ENCODE assay signal across 16 cellular contexts in genomic region chr3:44421280-44421679, GRCh38. TPM values are rescaled to one million over a fixed set of nuclear protein-coding genes. Genes with fewer than 3 reads are reported as not detected.
DNase-seq lines count a peak whose midpoint lies in the region; ATAC-seq and TF ChIP-seq lines count a peak whose summit lies in the region.
"Had no signal": no experiment of that assay in that cellular context is flagged by ENCODE, and none has a peak within 500 bp of the region (broad histone marks: within the 10 kb centered on the region; RNA-seq: fewer than 3 reads in every experiment).

No MANE protein-coding gene starts in this region.

- ATAC-seq in activated CD8-positive, alpha-beta memory T cell treated with anti-CD3 and anti-CD28 coated beads, Interleukin-2, amount 10 ng/mL, durations not matched to agents 7 days and 5 days: no peak
- no peak for ATAC-seq in GM18867 (IDR thresholded peaks at IDR 0.05; ENCODE audit: unreplicated experiment)
- ATAC-seq: A549, GM23338, HCT116 had no signal

- intact Hi-C loops in stomach (cut with DNase I; ENCODE audit: low total_unique reads): no loop called here

- no peaks in the 10 kb centered on the region for H3K36me3 Mint-ChIP-seq in activated CD8-positive, alpha-beta memory T cell treated with anti-CD3 and anti-CD28 coated beads, Interleukin-2, amount 10 ng/mL, durations not matched to agents 7 days and 5 days

- H3K27me3 ChIP-seq in stomach: no peaks in the 10 kb centered on the region

- 87 to 92% (median 88%) methylated on average over 6 of the region's 6 CpGs for WGBS in stomach, 5 donors

- TF ChIP-seq POLR2A in stomach (IDR thresholded peaks at IDR 0.05): no peak

- no peak overlapping the region for H3K27ac ChIP-seq in stomach
- H3K27ac ChIP-seq: 22Rv1, A549, C4-2B had no signal

- H3K4me1 ChIP-seq in stomach: no peaks in the 10 kb centered on the region
- H3K4me1 ChIP-seq: A549, Caco-2 had no signal

- no peaks in the 10 kb centered on the region for H3K9me3 Mint-ChIP-seq in activated CD8-positive, alpha-beta memory T cell treated with anti-CD3 and anti-CD28 coated beads, Interleukin-2, amount 10 ng/mL, durations not matched to agents 7 days and 5 days (ENCODE audit: low read depth)
- H3K9me3 Mint-ChIP-seq: CD4-positive, alpha-beta T cell; HFFc6 had no signal

- no peaks in the 10 kb centered on the region for H3K36me3 ChIP-seq in stomach

- no peak overlapping the region for H3K4me3 Mint-ChIP-seq in activated CD8-positive, alpha-beta memory T cell treated with anti-CD3 and anti-CD28 coated beads, Interleukin-2, amount 10 ng/mL, durations not matched to agents 7 days and 5 days
- H3K4me3 Mint-ChIP-seq: CD4-positive, alpha-beta T cell; GM23338; HFFc6 had no signal

- H3K4me3 ChIP-seq in stomach: no peak overlapping the region
- H3K4me3 ChIP-seq: A549, GM23338 had no signal

- H3K27me3 Mint-ChIP-seq in activated CD8-positive, alpha-beta memory T cell treated with anti-CD3 and anti-CD28 coated beads, Interleukin-2, amount 10 ng/mL, durations not matched to agents 7 days and 5 days: no peaks in the 10 kb centered on the region
- H3K27me3 Mint-ChIP-seq: CD4-positive, alpha-beta T cell had no signal

- H3K9me3 ChIP-seq in stomach: no peaks in the 10 kb centered on the region
- H3K9me3 ChIP-seq: A549, Caco-2 had no signal

- CTCF ChIA-PET in activated CD8-positive, alpha-beta memory T cell treated with anti-CD3 and anti-CD28 coated beads, Interleukin-2, amount 10 ng/mL, durations not matched to agents 7 days and 5 days (lab: Charles Lee): no interaction called here

- no peak for TF ChIP-seq EP300 in stomach (IDR thresholded peaks at IDR 0.05)

- H3K4me1 Mint-ChIP-seq in activated CD8-positive, alpha-beta memory T cell treated with anti-CD3 and anti-CD28 coated beads, Interleukin-2, amount 10 ng/mL, durations not matched to agents 7 days and 5 days: no peaks in the 10 kb centered on the region
- H3K4me1 Mint-ChIP-seq: GM23338 had no signal

- TF ChIP-seq CTCF in stomach (IDR thresholded peaks at IDR 0.05): no peak

- H3K27ac Mint-ChIP-seq in activated CD8-positive, alpha-beta memory T cell treated with anti-CD3 and anti-CD28 coated beads, Interleukin-2, amount 10 ng/mL, durations not matched to agents 7 days and 5 days: no peak overlapping the region
- H3K27ac Mint-ChIP-seq: CD4-positive, alpha-beta T cell; GM23338; HFFc6 had no signal

- DNase-seq in activated CD8-positive, alpha-beta memory T cell treated with anti-CD3 and anti-CD28 coated beads, Interleukin-2, amount 10 ng/mL, durations not matched to agents 7 days and 5 days: peak; percentile 15
- DNase-seq in activated CD8-positive, alpha-beta memory T cell treated with anti-CD3 and anti-CD28 coated beads, Interleukin-2, amount 50 U/mL, for 4 hours: no peak
- peak; percentile 43 for DNase-seq in islet precursor cell
- peak; percentile 10 for DNase-seq in stimulated activated CD8-positive, alpha-beta memory T cell treated with anti-CD3 and anti-CD28 coated beads, Interleukin-4, amount 100 ng/mL, for 48 hours
- DNase-seq in stomach: no peak
- DNase-seq in stimulated activated CD4-positive, alpha-beta T cell treated with anti-CD3 and anti-CD28 coated beads, Interleukin-2, amount 100 ng/mL, for 48 hours: no peak
- DNase-seq: AML-193; Caco-2; CD4-positive, alpha-beta T cell; HFFc6 had no signal

RNA-seq across cellular contexts. Expression of gene ZNF445, which starts 56.2 kb away (rescaled TPM):
- total RNA-seq in activated CD8-positive, alpha-beta memory T cell treated with anti-CD3 and anti-CD28 coated beads, Interleukin-2, amount 10 ng/mL, durations not matched to agents 7 days and 5 days: 10 to 100 TPM; 17.9 to 24.0 TPM
- total RNA-seq in stomach: 10 to 100 TPM in 1 of 5 donors, 1 to 10 TPM in 4; 4.6 to 17.1 (median 8.0) TPM
- 1 to 10 TPM; 1.6 to 3.5 (median 1.8) TPM for polyA plus RNA-seq in stomach

Comparison
In these comparisons a context has a peak if more than half of its experiments do, and no peak if none do; other contexts are left out.
1. DNase-seq: peak in activated CD8-positive, alpha-beta memory T cell treated with anti-CD3 and anti-CD28 coated beads, Interleukin-2, amount 10 ng/mL, durations not matched to agents 7 days and 5 days (single experiment), islet precursor cell (single experiment) and stimulated activated CD8-positive, alpha-beta memory T cell treated with anti-CD3 and anti-CD28 coated beads, Interleukin-4, amount 100 ng/mL, for 48 hours (single experiment); none in activated CD8-positive, alpha-beta memory T cell treated with anti-CD3 and anti-CD28 coated beads, Interleukin-2, amount 50 U/mL, for 4 hours (single experiment), stomach (single experiment) and stimulated activated CD4-positive, alpha-beta T cell treated with anti-CD3 and anti-CD28 coated beads, Interleukin-2, amount 100 ng/mL, for 48 hours (0 of 2).